Comparison of ENCODE assay signal across 8 cellular contexts in genomic region chr5:172283862-172284274, GRCh38. TPM values are rescaled to one million over a fixed set of nuclear protein-coding genes. Genes with fewer than 3 reads are reported as not detected.
DNase-seq lines count a peak whose midpoint lies in the region; ATAC-seq and TF ChIP-seq lines count a peak whose summit lies in the region.

No MANE protein-coding gene starts in this region.

- POLR2A ChIA-PET in CD8-positive, alpha-beta T cell (lab: Charles Lee) = interaction anchor here (1.0 kb wide), 1 partner anchor 111 kb away, joined by 3 read pairs; no protein-coding TSS in a partner anchor

- peak overlapping the region; percentile 37 for H3K27ac Mint-ChIP-seq in CD8-positive, alpha-beta T cell

- no peaks in the 10 kb centered on the region for H3K9me3 ChIP-seq in CD8-positive, alpha-beta T cell (ENCODE audit: low read length)
- H3K9me3 ChIP-seq in muscle layer of duodenum (ENCODE audit: control insufficient read depth in 1 of 2, low read length in 2 of 2) = no peaks in the 10 kb centered on the region

- peaks cover 18% of the 10 kb centered on the region for H3K4me1 ChIP-seq in CD8-positive, alpha-beta T cell (ENCODE audit: insufficient read depth, low read length)
- H3K4me1 ChIP-seq in muscle layer of duodenum (ENCODE audit: control insufficient read depth in 1 of 2, insufficient read depth in 2 of 2, low read length in 2 of 2) = peaks cover 0 to 18% of the 10 kb centered on the region in 2 donors

- H3K36me3 ChIP-seq in CD8-positive, alpha-beta T cell (ENCODE audit: insufficient read depth, low read length) = no peaks in the 10 kb centered on the region
- H3K36me3 ChIP-seq in muscle layer of duodenum (ENCODE audit: control insufficient read depth in 1 of 2, insufficient read depth in 2 of 2, low read length in 2 of 2) = no peaks in the 10 kb centered on the region

- intact Hi-C loops in CD8-positive, alpha-beta T cell (cut with DNase I, micrococcal nuclease) = loop anchor here (1.0 to 10.0 kb wide), 11 partner anchors 95 to 899 kb away; partner anchors contain the start of genes FBXW11 (in 2 of the 2), STK10 (in 2 of the 2), CREBRF (in 1 of the 2) and NPM1 (in 1 of the 2)

- no peaks in the 10 kb centered on the region for H3K9me3 Mint-ChIP-seq in CD8-positive, alpha-beta T cell

- peaks cover 26% of the 10 kb centered on the region for H3K4me1 Mint-ChIP-seq in CD8-positive, alpha-beta T cell (ENCODE audit: low read depth)

- ATAC-seq in CD8-positive, alpha-beta T cell = peak; percentile 84
- ATAC-seq in GM19328 (IDR thresholded peaks at IDR 0.05; ENCODE audit: unreplicated experiment) (peak; percentile 73), HG03442 (IDR thresholded peaks at IDR 0.05; ENCODE audit: unreplicated experiment) (peak; percentile 76), esophagus mucosa (peak; percentile 91)

- no peaks in the 10 kb centered on the region for H3K27me3 Mint-ChIP-seq in CD8-positive, alpha-beta T cell (ENCODE audit: low read depth)

- TF ChIP-seq CTCF in CD8-positive, alpha-beta T cell (IDR thresholded peaks at IDR 0.05) = no peak

- peaks cover 2% of the 10 kb centered on the region for H3K36me3 Mint-ChIP-seq in CD8-positive, alpha-beta T cell

- H3K4me3 ChIP-seq in CD8-positive, alpha-beta T cell (ENCODE audit: low read depth, low read length) = peak overlapping the region; percentile 76
- peak overlapping the region; percentile 75 to 83 for H3K4me3 ChIP-seq in muscle layer of duodenum (ENCODE audit: low read depth in 1 of 2, low read length in 2 of 2)

- peak overlapping the region; percentile 88 for H3K4me3 Mint-ChIP-seq in CD8-positive, alpha-beta T cell

- CTCF ChIA-PET in CD8-positive, alpha-beta T cell (lab: Charles Lee) = interaction anchor here (1.5 to 4.8 kb wide), 3 partner anchors 9 to 169 kb away, joined by 4 to 42 read pairs (median 7); no protein-coding TSS in a partner anchor

- peak; percentile 31 to 85 (median 72) for DNase-seq in CD8-positive, alpha-beta T cell
- peak; percentile 60 for DNase-seq in NOMO-1 treated with dmso at 0.1 percent for 144 hours (lab: John Stamatoyannopoulos, UW; ENCODE audit: unreplicated experiment)
- peak; percentile 82 for DNase-seq in activated T-cell treated with anti-CD3 and anti-CD28 coated beads, Interleukin-2, amount 50 U/mL, for 1 hour
- peak; percentile 50 to 67 for DNase-seq in stimulated activated CD8-positive, alpha-beta memory T cell treated with anti-CD3 and anti-CD28 coated beads, Interleukin-7, amount 100 ng/mL, for 48 hours (ENCODE audit: extremely low read depth in 1 of 2, low read depth in 1 of 2)

- H3K27me3 ChIP-seq in CD8-positive, alpha-beta T cell (ENCODE audit: insufficient read depth, low read length) = no peaks in the 10 kb centered on the region
- no peaks in the 10 kb centered on the region for H3K27me3 ChIP-seq in muscle layer of duodenum (ENCODE audit: low read depth, low read length)

- no peak overlapping the region for H3K27ac ChIP-seq in CD8-positive, alpha-beta T cell (ENCODE audit: low read depth, low read length)
- H3K27ac ChIP-seq in muscle layer of duodenum (ENCODE audit: low read length) = peak overlapping the region; percentile 56

RNA-seq across cellular contexts. Expression of gene UBTD2, which starts 0.3 kb away (rescaled TPM):
- under 1 TPM; 0.78 to 0.79 TPM for total RNA-seq in CD8-positive, alpha-beta T cell
- 7.8 TPM for total RNA-seq in esophagus mucosa
